In the genomic region with DNA sequence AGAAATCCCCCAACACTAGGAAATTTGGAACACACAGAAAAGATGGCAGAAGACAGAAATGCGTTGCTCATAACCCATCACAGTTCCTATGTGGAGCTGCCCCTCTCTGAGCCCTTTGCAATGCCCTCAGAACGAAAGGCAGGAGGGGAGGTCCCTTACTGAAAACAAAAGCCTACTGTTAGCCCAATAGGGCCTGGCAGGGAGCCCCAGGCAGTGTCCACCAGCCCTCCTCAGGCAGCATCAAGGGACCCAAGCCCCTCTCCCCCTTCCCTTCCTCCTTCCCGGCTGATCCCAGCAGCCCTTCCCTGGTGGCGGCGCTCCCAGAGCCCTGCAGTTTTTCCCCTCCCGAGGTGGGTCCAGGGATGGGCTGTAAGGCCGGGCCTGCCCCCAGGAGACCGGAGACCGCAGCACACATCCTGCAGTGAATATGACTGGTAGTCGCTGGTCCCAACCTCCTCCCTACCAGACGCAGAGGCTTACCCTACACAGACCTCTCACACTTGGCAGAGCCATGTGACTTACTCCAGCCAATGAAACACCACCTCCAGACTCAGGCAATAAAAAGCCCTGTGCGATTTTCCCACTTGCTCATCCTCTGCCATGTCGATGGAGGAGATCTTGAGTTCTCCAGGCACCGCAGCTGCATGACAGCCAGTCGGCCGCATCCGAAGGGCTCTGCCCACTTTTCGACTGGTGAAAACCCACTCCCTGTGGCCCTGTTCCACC, we compare ENCODE assay signal across 8 cellular contexts. TPM values are rescaled to one million over a fixed set of nuclear protein-coding genes. Genes with fewer than 3 reads are reported as not detected.
DNase-seq lines count a peak whose midpoint lies in the region; ATAC-seq and TF ChIP-seq lines count a peak whose summit lies in the region.

No MANE protein-coding gene starts in this region.

- H3K9me3 Mint-ChIP-seq in activated naive CD4-positive, alpha-beta T cell treated with anti-CD3 and anti-CD28 coated beads, Interleukin-2, amount 50 U/mL, for 72 hours: peaks cover 3 to 7% of the 10 kb centered on the region in 2 donors

- H3K4me3 ChIP-seq in GM12875 (ENCODE audit: low read depth, low read length) (peak overlapping the region; percentile 61), Karpas-422 (ENCODE audit: low read length) (peak overlapping the region; percentile 41; the same call in 1 of the 2 replicates)

- no peak for TF ChIP-seq CTCF in GM12875 (IDR thresholded peaks at IDR 0.05; ENCODE audit: borderline replicate concordance, insufficient read depth, low read depth, low read length)

- no peaks in the 10 kb centered on the region for H3K79me2 ChIP-seq in Karpas-422 (ENCODE audit: low read length)

- peaks cover 3% of the 10 kb centered on the region; the same call in 1 of the 2 replicates for H3K27me3 ChIP-seq in Karpas-422 (ENCODE audit: low read length)

- H3K4me2 ChIP-seq in Karpas-422 (ENCODE audit: low read depth, low read length, poor library complexity, severe bottlenecking): peak overlapping the region; percentile 51

- no peaks in the 10 kb centered on the region; the same call in 1 of the 2 replicates for H3K9me3 ChIP-seq in Karpas-422 (ENCODE audit: low read length)

- no peaks in the 10 kb centered on the region for H4K20me1 ChIP-seq in Karpas-422 (ENCODE audit: insufficient read depth, low read depth, low read length)

- H3K27ac ChIP-seq in Karpas-422 (ENCODE audit: low read length): no peak overlapping the region

- H3K27ac Mint-ChIP-seq in activated naive CD4-positive, alpha-beta T cell treated with anti-CD3 and anti-CD28 coated beads, Interleukin-2, amount 50 U/mL, for 72 hours: peak overlapping the region; percentile 96 to 98

- no peaks in the 10 kb centered on the region for H3K9me2 ChIP-seq in Karpas-422 (replicated peaks; ENCODE audit: insufficient read depth, low read length)

- H3K4me1 ChIP-seq in Karpas-422 (ENCODE audit: low read length): peaks cover 28% of the 10 kb centered on the region

- DNase-seq in Karpas-422 (peak; percentile 79), nucleus accumbens (lab: John Stamatoyannopoulos, UW) (peak in 47 of 56 donors; percentile 20 to 86 (median 71)), NK-92 (lab: John Stamatoyannopoulos, UW; ENCODE audit: unreplicated experiment) (no peak), NCI-H524 treated with DMSO at 0.1 percent for 48 hours (lab: John Stamatoyannopoulos, UW) (no peak), HCEC 1CT (no peak)
- DNase-seq in activated naive CD4-positive, alpha-beta T cell treated with anti-CD3 and anti-CD28 coated beads, Interleukin-2, amount 50 U/mL, for 72 hours (ENCODE audit: low spot score in 2 of 2): peak; percentile 66 to 88

- peak overlapping the region; percentile 94; the same call in 1 of the 2 replicates for H2AFZ ChIP-seq in Karpas-422 (ENCODE audit: low read length)

- H3K36me3 ChIP-seq in Karpas-422 (ENCODE audit: insufficient read depth, low read length): no peaks in the 10 kb centered on the region

- ATAC-seq in GM21529 (IDR thresholded peaks at IDR 0.05; ENCODE audit: unreplicated experiment): peak; percentile 71
- ATAC-seq in activated naive CD4-positive, alpha-beta T cell treated with anti-CD3 and anti-CD28 coated beads, Interleukin-2, amount 50 U/mL, for 72 hours: peak; percentile 84 to 86

- H3K36me3 Mint-ChIP-seq in activated naive CD4-positive, alpha-beta T cell treated with anti-CD3 and anti-CD28 coated beads, Interleukin-2, amount 50 U/mL, for 72 hours: peaks cover 0 to 21% of the 10 kb centered on the region in 2 donors

- H3K9ac ChIP-seq in Karpas-422 (ENCODE audit: low read length): peak overlapping the region; percentile 52

RNA-seq across cellular contexts. Expression of gene DUSP2, which starts 19.4 kb away (rescaled TPM):
- total RNA-seq in Karpas-422 (2014; rRNA removed; shearing (Covaris generic); ENCODE audit: low replicate concordance): 25.1 and 45.2 TPM in 2 replicates
- 100 to 1,000 TPM; 202 to 218 TPM for total RNA-seq in activated naive CD4-positive, alpha-beta T cell treated with anti-CD3 and anti-CD28 coated beads, Interleukin-2, amount 50 U/mL, for 72 hours

RNA-seq across cellular contexts. Expression of gene ASTL, which starts 26.3 kb away (rescaled TPM):
- not detected in 2 replicates for total RNA-seq in Karpas-422 (2014; rRNA removed; shearing (Covaris generic); ENCODE audit: low replicate concordance)
- 1 to 10 TPM in 1 of 2 donors, under 1 TPM in 1; 0.82 to 3.4 TPM for total RNA-seq in activated naive CD4-positive, alpha-beta T cell treated with anti-CD3 and anti-CD28 coated beads, Interleukin-2, amount 50 U/mL, for 72 hours

RNA-seq across cellular contexts. Expression of gene STARD7, which starts 44.0 kb away (rescaled TPM):
- total RNA-seq in Karpas-422 (2014; rRNA removed; shearing (Covaris generic); ENCODE audit: low replicate concordance): 140 and 167 TPM in 2 replicates
- 100 to 1,000 TPM in 1 of 2 donors, 10 to 100 TPM in 1; 82.9 to 159 TPM for total RNA-seq in activated naive CD4-positive, alpha-beta T cell treated with anti-CD3 and anti-CD28 coated beads, Interleukin-2, amount 50 U/mL, for 72 hours

RNA-seq across cellular contexts. Expression of gene ADRA2B, which starts 48.3 kb away (rescaled TPM):
- not detected in 2 replicates for total RNA-seq in Karpas-422 (2014; rRNA removed; shearing (Covaris generic); ENCODE audit: low replicate concordance)
- total RNA-seq in activated naive CD4-positive, alpha-beta T cell treated with anti-CD3 and anti-CD28 coated beads, Interleukin-2, amount 50 U/mL, for 72 hours: under 1 TPM; 0.47 to 0.61 TPM

Comparison
In these comparisons a context has a peak if more than half of its experiments do, and no peak if none do; other contexts are left out.
1. DNase-seq: peak in Karpas-422 (single experiment), activated naive CD4-positive, alpha-beta T cell treated with anti-CD3 and anti-CD28 coated beads, Interleukin-2, amount 50 U/mL, for 72 hours (2 of 2) and nucleus accumbens (47 of 56); none in NK-92 (single experiment), NCI-H524 treated with DMSO at 0.1 percent for 48 hours (single experiment) and HCEC 1CT (single experiment).